In the genomic region with DNA sequence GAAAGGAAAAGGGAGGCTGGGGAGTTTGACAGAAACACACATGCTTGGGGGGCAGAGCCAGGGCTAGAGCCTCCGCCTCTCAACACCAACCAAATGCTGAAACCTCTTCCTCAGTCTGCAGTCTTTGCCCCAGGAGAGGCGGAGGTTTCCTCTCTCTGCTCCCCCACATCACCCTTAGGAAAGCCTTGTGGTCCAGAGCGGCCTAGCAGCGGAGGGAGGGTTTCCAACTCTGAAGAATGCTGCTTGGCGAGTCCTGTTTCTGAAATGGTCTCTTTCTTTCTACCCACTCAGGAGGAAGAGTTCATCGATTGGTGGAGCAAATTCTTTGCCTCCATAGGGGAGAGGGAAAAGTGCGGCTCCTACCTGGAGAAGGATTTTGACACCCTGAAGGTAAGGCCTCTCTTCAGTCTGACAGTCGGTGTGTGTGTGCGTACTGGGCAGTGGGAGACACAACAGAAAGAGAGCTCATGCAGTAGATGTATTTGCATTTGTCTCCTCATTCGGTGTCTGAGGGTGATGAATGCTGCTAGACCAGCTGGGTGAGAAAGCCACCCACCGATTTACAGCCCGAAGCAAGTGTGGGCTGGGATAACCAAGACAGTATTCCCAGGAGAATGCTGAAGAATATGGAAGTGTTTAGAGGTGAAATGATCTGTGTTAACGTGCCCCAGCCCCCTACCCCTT, we compare ENCODE assay signal across 1 cellular context.
TF ChIP-seq lines count a peak whose summit lies in the region.

No MANE protein-coding gene starts in this region.

TF ChIP-seq in H1, 55 proteins besides CTCF, POLR2A, EP300 and RAD21:
- TF ChIP-seq SIX5 (IDR thresholded peaks at IDR 0.05; ENCODE audit: low read depth, low read length), result no peak
- 0 out of 2 replicates have a peak, but pooled peaks have one; percentile 23 for TF ChIP-seq SP1 (IDR thresholded peaks at IDR 0.05; ENCODE audit: low read depth, low read length)
